8 cellular contexts compared by ENCODE assay signal in the genomic region with DNA sequence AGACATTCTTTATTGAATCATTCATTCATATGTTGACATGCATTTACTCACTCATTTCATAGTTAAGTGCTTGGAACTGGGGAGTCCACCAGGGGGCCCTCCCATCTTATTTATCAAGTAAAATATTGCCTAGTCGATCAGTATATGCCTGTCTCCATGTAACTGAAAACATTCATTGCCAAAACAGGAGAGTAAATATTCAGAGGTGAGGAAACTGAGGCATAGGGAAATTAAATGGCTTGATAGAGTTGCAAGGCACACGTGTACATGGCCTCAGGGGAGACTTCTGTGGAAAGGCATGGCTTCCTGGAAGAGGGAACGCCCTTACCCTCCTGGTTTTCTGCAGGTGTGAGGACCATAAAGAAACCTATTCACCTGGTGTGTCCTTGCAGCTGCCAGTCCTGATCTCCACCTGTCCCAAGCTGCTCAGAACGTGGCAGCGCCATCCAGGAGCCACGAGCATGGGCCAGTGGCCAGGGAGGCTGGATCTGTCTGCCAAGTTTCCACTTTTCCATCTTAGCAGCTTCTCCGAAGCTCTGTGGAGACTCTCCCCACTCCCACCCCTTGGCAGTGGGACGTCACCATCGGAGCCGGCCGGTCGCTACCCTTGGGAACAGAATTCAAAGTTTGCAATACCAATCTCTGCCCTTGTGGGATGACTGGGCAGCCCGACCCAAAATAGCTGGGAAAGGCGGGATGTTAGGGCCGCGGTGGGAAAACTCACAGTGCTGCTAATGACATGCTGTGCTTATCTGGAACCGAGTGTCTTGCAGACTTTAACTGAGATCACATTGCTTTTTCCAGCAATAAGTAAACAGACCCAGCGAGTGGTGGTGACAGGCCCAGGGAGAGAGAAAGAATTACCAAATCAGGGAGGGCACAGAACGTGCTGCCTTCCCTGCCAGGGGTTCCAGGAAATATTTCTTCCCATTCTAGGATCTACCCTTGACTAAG. TPM values are rescaled to one million over a fixed set of nuclear protein-coding genes. Genes with fewer than 3 reads are reported as not detected.
DNase-seq lines count a peak whose midpoint lies in the region; ATAC-seq and TF ChIP-seq lines count a peak whose summit lies in the region.

No MANE protein-coding gene starts in this region.

- DNase-seq in SIG-M5 treated with dmso at 0.1 percent for 504 hours (lab: John Stamatoyannopoulos, UW; ENCODE audit: unreplicated experiment): peak; percentile 67
- no peak for DNase-seq in SIG-M5 (lab: John Stamatoyannopoulos, UW)
- peak; percentile 72 for DNase-seq in NCI-H2196 treated with DMSO at 0.1 percent for 48 hours (lab: John Stamatoyannopoulos, UW; ENCODE audit: unreplicated experiment)
- DNase-seq in activated CD4-positive, alpha-beta T cell treated with anti-CD3 and anti-CD28 coated beads, Interleukin-2, amount 50 U/mL, for 4 hours: peak; percentile 42 to 44
- no peak for DNase-seq in esophagus squamous epithelium (lab: John Stamatoyannopoulos, UW)

- no peaks in the 10 kb centered on the region for H3F3A ChIP-seq in neural cell (ENCODE audit: insufficient read depth, low read length, poor library complexity, severe bottlenecking)

- H2AFZ ChIP-seq in neural cell (ENCODE audit: low read depth, low read length): no peak overlapping the region

- TF ChIP-seq CTCF in esophagus squamous epithelium (IDR thresholded peaks at IDR 0.05) (peak; percentile 16 to 79 (median 67)), neural cell (IDR thresholded peaks at IDR 0.05; ENCODE audit: poor library complexity, severe bottlenecking) (peak; percentile 39)

- peaks cover 0 to 32% (median 0%) of the 10 kb centered on the region in 4 donors for H3K27me3 ChIP-seq in esophagus squamous epithelium
- peaks cover 21% of the 10 kb centered on the region for H3K27me3 ChIP-seq in neural cell (ENCODE audit: insufficient read depth, low read depth, low read length)

- H3K4me3 ChIP-seq in esophagus squamous epithelium (peak overlapping the region in 1 of 4 donors; percentile 24), neural cell (ENCODE audit: low read length) (no peak overlapping the region)

- H3K4me2 ChIP-seq in neural cell (ENCODE audit: low read length): no peak overlapping the region

- intact Hi-C loops in esophagus squamous epithelium (cut with DNase I): no loop called here

- H3K9me2 ChIP-seq in neural cell (ENCODE audit: insufficient read depth, low read length): no peaks in the 10 kb centered on the region

- no peaks in the 10 kb centered on the region for H4K20me1 ChIP-seq in neural cell (ENCODE audit: insufficient read depth)

- no peak for TF ChIP-seq POLR2A in esophagus squamous epithelium (IDR thresholded peaks at IDR 0.05)

- TF ChIP-seq EP300 in neural cell (conservative IDR thresholded peaks at IDR 0.05; ENCODE audit: poor library complexity, severe bottlenecking): no peak

- H3K79me2 ChIP-seq in neural cell (replicated peaks; ENCODE audit: insufficient read depth, low read length): no peaks in the 10 kb centered on the region

- no peak for ATAC-seq in HG03139 (IDR thresholded peaks at IDR 0.05; ENCODE audit: unreplicated experiment)
- ATAC-seq in GM19023 (IDR thresholded peaks at IDR 0.05; ENCODE audit: unreplicated experiment): no peak

- no peak for TF ChIP-seq RAD21 in neural cell (conservative IDR thresholded peaks at IDR 0.05)

- peaks cover 13 to 58% (median 30%) of the 10 kb centered on the region in 3 donors for H3K4me1 ChIP-seq in esophagus squamous epithelium

- 18 to 19% methylated on average over 8 to 11 of the region's 19 CpGs for WGBS in esophagus squamous epithelium, 2 donors

- no peak overlapping the region for H3K9ac ChIP-seq in neural cell (ENCODE audit: low read length)

- H3K36me3 ChIP-seq in esophagus squamous epithelium (no peaks in the 10 kb centered on the region), neural cell (ENCODE audit: insufficient read depth, low read length) (no peaks in the 10 kb centered on the region)

- no peaks in the 10 kb centered on the region for H3K9me3 ChIP-seq in esophagus squamous epithelium
- no peaks in the 10 kb centered on the region for H3K9me3 ChIP-seq in neural cell (ENCODE audit: low read length)

- H3K27ac ChIP-seq in esophagus squamous epithelium (peak overlapping the region; percentile 50 to 87 (median 80)), neural cell (ENCODE audit: low read length) (no peak overlapping the region)

TF ChIP-seq in neural cell, 6 proteins besides CTCF, POLR2A, EP300 and RAD21:
- no peak for TF ChIP-seq MXI1 (conservative IDR thresholded peaks at IDR 0.05; ENCODE audit: poor library complexity, severe bottlenecking)
- TF ChIP-seq TAF1 (IDR thresholded peaks at IDR 0.05; ENCODE audit: low read depth): no peak
- no peak for TF ChIP-seq REST (IDR thresholded peaks at IDR 0.05; ENCODE audit: borderline replicate concordance)
- no peak for TF ChIP-seq EZH2 (IDR thresholded peaks at IDR 0.05; ENCODE audit: borderline replicate concordance, insufficient read depth, low read length, poor library complexity, severe bottlenecking)
- no peak for TF ChIP-seq POLR2AphosphoS5 (IDR thresholded peaks at IDR 0.05)
- TF ChIP-seq SMC3 (conservative IDR thresholded peaks at IDR 0.05; ENCODE audit: poor library complexity): peak; percentile 29

RNA-seq across cellular contexts. Expression of gene C1QTNF1, which starts 4.1 kb away (rescaled TPM):
- total RNA-seq in esophagus squamous epithelium: 10 to 100 TPM in 2 of 4 donors, 1 to 10 TPM in 2; 2.7 to 20.4 (median 6.8) TPM
- polyA plus RNA-seq in neural cell: 0.16 and 0.30 TPM in 2 replicates
- polyA minus RNA-seq in neural cell: 0.23 and 0.49 TPM in 2 replicates

RNA-seq across cellular contexts. Expression of gene CANT1, which starts 10.3 kb away (rescaled TPM):
- 10 to 100 TPM; 36.2 to 58.8 (median 38.3) TPM for total RNA-seq in esophagus squamous epithelium
- polyA plus RNA-seq in neural cell: 17.7 and 25.7 TPM in 2 replicates
- polyA minus RNA-seq in neural cell: 44.3 and 48.5 TPM in 2 replicates

RNA-seq across cellular contexts. Expression of gene LGALS3BP, which starts 40.2 kb away (rescaled TPM):
- 100 to 1,000 TPM; 172 to 414 (median 262) TPM for total RNA-seq in esophagus squamous epithelium
- 5.4 and 14.7 TPM in 2 replicates for polyA plus RNA-seq in neural cell
- 6.6 and 7.5 TPM in 2 replicates for polyA minus RNA-seq in neural cell

RNA-seq across cellular contexts. Expression of gene ENGASE, which starts 54.7 kb away (rescaled TPM):
- total RNA-seq in esophagus squamous epithelium: 10 to 100 TPM in 2 of 4 donors, 1 to 10 TPM in 2; 6.0 to 32.2 (median 9.5) TPM
- polyA plus RNA-seq in neural cell: 13.0 and 19.8 TPM in 2 replicates
- 11.2 and 17.0 TPM in 2 replicates for polyA minus RNA-seq in neural cell

Comparison
In these comparisons a context has a peak if more than half of its experiments do, and no peak if none do; other contexts are left out.
1. DNase-seq: peak in SIG-M5 treated with dmso at 0.1 percent for 504 hours (single experiment), NCI-H2196 treated with DMSO at 0.1 percent for 48 hours (single experiment) and activated CD4-positive, alpha-beta T cell treated with anti-CD3 and anti-CD28 coated beads, Interleukin-2, amount 50 U/mL, for 4 hours (2 of 2); none in SIG-M5 (single experiment) and esophagus squamous epithelium (single experiment).